In genomic region chr19:1069009-1069779, GRCh38 we compare ENCODE assay signal across 8 cellular contexts. TPM values are rescaled to one million over a fixed set of nuclear protein-coding genes. Genes with fewer than 3 reads are reported as not detected.
DNase-seq lines count a peak whose midpoint lies in the region; ATAC-seq and TF ChIP-seq lines count a peak whose summit lies in the region.

No MANE protein-coding gene starts in this region.

- H3K27me3 Mint-ChIP-seq in glutamatergic neuron (ENCODE audit: unreplicated experiment) = peaks cover 9% of the 10 kb centered on the region

- H3K9me3 Mint-ChIP-seq in glutamatergic neuron (ENCODE audit: unreplicated experiment) = peaks cover 5% of the 10 kb centered on the region
- no peaks in the 10 kb centered on the region for H3K9me3 Mint-ChIP-seq in stimulated activated effector memory CD8-positive, alpha-beta T cell treated with anti-CD3 and anti-CD28 coated beads, Interleukin-12 subunit alpha, Interleukin-12 subunit beta, amount 100 ng/mL, for 72 hours

- H3K4me1 Mint-ChIP-seq in glutamatergic neuron (ENCODE audit: low read depth, unreplicated experiment) = peaks cover 3% of the 10 kb centered on the region
- peaks cover 60% of the 10 kb centered on the region for H3K4me1 Mint-ChIP-seq in stimulated activated effector memory CD8-positive, alpha-beta T cell treated with anti-CD3 and anti-CD28 coated beads, Interleukin-12 subunit alpha, Interleukin-12 subunit beta, amount 100 ng/mL, for 72 hours

- DNase-seq in NK-92 treated with Interleukin-12 subunit alpha and Interleukin-12 subunit beta, amount 100 ng/mL, for 24 hours (lab: John Stamatoyannopoulos, UW) = peak; percentile 74
- DNase-seq in NK-92 (lab: John Stamatoyannopoulos, UW; ENCODE audit: unreplicated experiment) (no peak), glutamatergic neuron (no peak), GM03348 (ENCODE audit: low spot score) (no peak), NCI-H446 treated with DMSO at 0.1 percent for 48 hours (lab: John Stamatoyannopoulos, UW) (no peak)
- DNase-seq in activated CD4-positive, alpha-beta T cell treated with anti-CD3 and anti-CD28 coated beads, Interleukin-2, amount 50 U/mL, for 4 hours = peak; percentile 46 to 48
- no peak for DNase-seq in stimulated activated effector memory CD8-positive, alpha-beta T cell treated with anti-CD3 and anti-CD28 coated beads, Interleukin-12 subunit alpha, Interleukin-12 subunit beta, amount 100 ng/mL, for 72 hours (ENCODE audit: low spot score in 2 of 2)

- no peak overlapping the region for H3K27ac Mint-ChIP-seq in glutamatergic neuron (ENCODE audit: unreplicated experiment)
- peak overlapping the region; percentile 92 for H3K27ac Mint-ChIP-seq in stimulated activated effector memory CD8-positive, alpha-beta T cell treated with anti-CD3 and anti-CD28 coated beads, Interleukin-12 subunit alpha, Interleukin-12 subunit beta, amount 100 ng/mL, for 72 hours

- peak; percentile 23 for ATAC-seq in stimulated activated effector memory CD8-positive, alpha-beta T cell treated with anti-CD3 and anti-CD28 coated beads, Interleukin-12 subunit alpha, Interleukin-12 subunit beta, amount 100 ng/mL, for 72 hours
- no peak for ATAC-seq in GM21526 (IDR thresholded peaks at IDR 0.05; ENCODE audit: low FRiP score, unreplicated experiment)

- TF ChIP-seq CTCF in glutamatergic neuron (IDR thresholded peaks at IDR 0.05; ENCODE audit: partially characterized antibody, unreplicated experiment) = no peak

- H3K4me3 Mint-ChIP-seq in glutamatergic neuron (ENCODE audit: unreplicated experiment) = peak overlapping the region; percentile 70
- peak overlapping the region; percentile 92 for H3K4me3 Mint-ChIP-seq in stimulated activated effector memory CD8-positive, alpha-beta T cell treated with anti-CD3 and anti-CD28 coated beads, Interleukin-12 subunit alpha, Interleukin-12 subunit beta, amount 100 ng/mL, for 72 hours

- peaks cover 4% of the 10 kb centered on the region for H3K36me3 Mint-ChIP-seq in glutamatergic neuron (ENCODE audit: unreplicated experiment)
- peaks cover 64% of the 10 kb centered on the region for H3K36me3 Mint-ChIP-seq in stimulated activated effector memory CD8-positive, alpha-beta T cell treated with anti-CD3 and anti-CD28 coated beads, Interleukin-12 subunit alpha, Interleukin-12 subunit beta, amount 100 ng/mL, for 72 hours

RNA-seq across cellular contexts. Expression of gene ARHGAP45, which starts 2.2 kb away (rescaled TPM):
- total RNA-seq in glutamatergic neuron (ENCODE audit: unreplicated experiment) = 1.7 TPM

RNA-seq across cellular contexts. Expression of gene POLR2E, which starts 26.0 kb away (rescaled TPM):
- 140 TPM for total RNA-seq in glutamatergic neuron (ENCODE audit: unreplicated experiment)

RNA-seq across cellular contexts. Expression of gene ABCA7, which starts 29.3 kb away (rescaled TPM):
- 110 TPM for total RNA-seq in glutamatergic neuron (ENCODE audit: unreplicated experiment)

RNA-seq across cellular contexts. Expression of gene GPX4, which starts 34.6 kb away (rescaled TPM):
- total RNA-seq in glutamatergic neuron (ENCODE audit: unreplicated experiment) = 210 TPM

RNA-seq across cellular contexts. Expression of gene CNN2, which starts 42.8 kb away (rescaled TPM):
- total RNA-seq in glutamatergic neuron (ENCODE audit: unreplicated experiment) = 117 TPM

Comparison
In these comparisons a context has a peak if more than half of its experiments do, and no peak if none do; other contexts are left out.
1. DNase-seq: peak in NK-92 treated with Interleukin-12 subunit alpha and Interleukin-12 subunit beta, amount 100 ng/mL, for 24 hours (single experiment) and activated CD4-positive, alpha-beta T cell treated with anti-CD3 and anti-CD28 coated beads, Interleukin-2, amount 50 U/mL, for 4 hours (2 of 2); none in NK-92 (single experiment), glutamatergic neuron (single experiment), stimulated activated effector memory CD8-positive, alpha-beta T cell treated with anti-CD3 and anti-CD28 coated beads, Interleukin-12 subunit alpha, Interleukin-12 subunit beta, amount 100 ng/mL, for 72 hours (0 of 2), GM03348 (single experiment) and NCI-H446 treated with DMSO at 0.1 percent for 48 hours (single experiment).